In genomic region chr19:13876834-13877233, GRCh38 we compare ENCODE assay signal across 30 cellular contexts. TPM values are rescaled to one million over a fixed set of nuclear protein-coding genes. Genes with fewer than 3 reads are reported as not detected.
"Had no signal": no experiment of that assay in that cellular context is flagged by ENCODE, and none has a peak within 500 bp of the region (broad histone marks: within the 10 kb centered on the region; RNA-seq: fewer than 3 reads in every experiment).

Gene NANOS3, plus strand, starts transcription at chr19:13877134. Its CDS starts 115 bp downstream, at chr19:13877249.

- H3K9me3 ChIP-seq: Peyer's patch, SJSA1 had no signal

- H3K36me3 Mint-ChIP-seq: activated naive CD8-positive, alpha-beta T cell had no signal

- H3K9me3 Mint-ChIP-seq: activated CD4-positive, alpha-beta memory T cell treated with anti-CD3 and anti-CD28 coated beads, Interleukin-2, amount 10 ng/mL, durations not matched to agents 7 days and 5 days; activated naive CD4-positive, alpha-beta T cell treated with anti-CD3 and anti-CD28 coated beads for 36 hours; activated T-helper 17 cell treated with anti-CD3 and anti-CD28 coated beads, Interleukin-2, amount 50 U/mL, for 72 hours had no signal

- ATAC-seq: activated CD4-positive, alpha-beta T cell treated with anti-CD3 and anti-CD28 coated beads for 36 hours; activated T-helper 17 cell treated with anti-CD3 and anti-CD28 coated beads, Interleukin-2, amount 50 U/mL, for 72 hours had no signal

- H3K27ac Mint-ChIP-seq: activated CD4-positive, alpha-beta memory T cell treated with anti-CD3 and anti-CD28 coated beads, Interleukin-2, amount 10 ng/mL, durations not matched to agents 7 days and 5 days; activated CD4-positive, alpha-beta T cell treated with anti-CD3 and anti-CD28 coated beads for 36 hours; activated naive CD4-positive, alpha-beta T cell treated with anti-CD3 and anti-CD28 coated beads for 36 hours; activated naive CD8-positive, alpha-beta T cell; activated T-helper 17 cell treated with anti-CD3 and anti-CD28 coated beads, Interleukin-2, amount 50 U/mL, for 72 hours had no signal

- H3K4me3 ChIP-seq: cardiac muscle cell, Peyer's patch, SJSA1 had no signal

- FAIRE-seq: astrocyte, TTC549 had no signal

- DNase-seq: activated CD4-positive, alpha-beta memory T cell treated with anti-CD3 and anti-CD28 coated beads, Interleukin-2, amount 10 ng/mL, durations not matched to agents 7 days and 5 days; activated CD4-positive, alpha-beta T cell treated with anti-CD3 and anti-CD28 coated beads for 36 hours; activated CD4-positive, alpha-beta T cell treated with anti-CD3 and anti-CD28 coated beads, Interleukin-2, amount 50 U/mL, for 1 hour; activated gamma-delta T cell; activated naive CD4-positive, alpha-beta T cell treated with anti-CD3 and anti-CD28 coated beads for 36 hours; activated T-cell treated with anti-CD3 and anti-CD28 coated beads for 4 hours; activated T-cell treated with anti-CD3 and anti-CD28 coated beads, Interleukin-2, amount 50 U/mL, for 48 hours; amygdala; brain microvascular endothelial cell; Kasumi-1; KBM-7; NCI-H146; NCI-H187 treated with DMSO at 0.1 percent for 48 hours; NCI-H2171; NCI-H2227 treated with DMSO at 0.1 percent for 48 hours; NCI-H446 treated with DMSO at 0.1 percent for 48 hours; NCI-H524 treated with DMSO at 0.1 percent for 48 hours; NCI-H748 treated with DMSO at 0.1 percent for 48 hours; OCI-M1; Peyer's patch; SHP77; T-helper 2 cell; T1000; WERI-Rb-1 had no signal

- H3K4me3 Mint-ChIP-seq: activated CD4-positive, alpha-beta memory T cell treated with anti-CD3 and anti-CD28 coated beads, Interleukin-2, amount 10 ng/mL, durations not matched to agents 7 days and 5 days; activated CD4-positive, alpha-beta T cell treated with anti-CD3 and anti-CD28 coated beads for 36 hours; activated naive CD4-positive, alpha-beta T cell treated with anti-CD3 and anti-CD28 coated beads for 36 hours; activated naive CD8-positive, alpha-beta T cell; activated T-helper 17 cell treated with anti-CD3 and anti-CD28 coated beads, Interleukin-2, amount 50 U/mL, for 72 hours had no signal

- H3K36me3 ChIP-seq: brain microvascular endothelial cell, cardiac muscle cell, Peyer's patch, SJSA1, WERI-Rb-1 had no signal

- H3K27me3 Mint-ChIP-seq: activated naive CD8-positive, alpha-beta T cell had no signal

- H3K27me3 ChIP-seq: brain microvascular endothelial cell, Peyer's patch, SJSA1 had no signal

- H3K27ac ChIP-seq: brain microvascular endothelial cell, cardiac muscle cell, Peyer's patch, SJSA1, WERI-Rb-1 had no signal

RNA-seq across cellular contexts. Expression of gene NANOS3, which starts in this region (rescaled TPM):
- total RNA-seq: Peyer's patch had no signal
